1 cellular context compared by ENCODE assay signal in the genomic region with DNA sequence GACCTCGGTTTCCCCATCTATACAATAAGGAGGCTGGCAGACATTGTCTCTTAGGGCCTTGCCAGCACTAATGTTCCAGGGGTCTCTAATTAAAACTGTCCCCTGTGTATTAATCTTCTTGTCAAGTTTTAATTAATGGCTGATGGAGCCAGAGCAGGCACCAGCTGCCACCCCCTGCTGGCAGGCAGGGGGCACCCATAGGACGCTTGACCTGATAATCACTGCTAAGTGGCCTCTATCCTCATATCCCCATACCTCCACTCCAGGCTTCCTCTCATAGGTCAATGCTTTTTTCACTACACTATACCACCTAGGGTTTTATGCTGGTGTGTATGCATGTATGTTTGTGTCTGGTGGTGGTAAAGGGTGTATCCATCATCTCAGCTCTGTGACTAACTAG.
TF ChIP-seq lines count a peak whose summit lies in the region.

No MANE protein-coding gene starts in this region.

TF ChIP-seq in HepG2, 621 proteins besides CTCF, POLR2A, EP300 and RAD21 (continued from another document):
- TF ChIP-seq ZNF407 (CRISPR knock-in tag; IDR thresholded peaks at IDR 0.05; ENCODE audit: not compliant biosample characterization) (no peak), KDM4B (CRISPR knock-in tag; IDR thresholded peaks at IDR 0.05) (no peak), DMAP1 (CRISPR knock-in tag; IDR thresholded peaks at IDR 0.05) (no peak), POLR2AphosphoS2 (IDR thresholded peaks at IDR 0.05; ENCODE audit: low read depth, low read length) (no peak), MZF1 (CRISPR knock-in tag; IDR thresholded peaks at IDR 0.05; ENCODE audit: borderline replicate concordance) (no peak), ZKSCAN5 (CRISPR knock-in tag; IDR thresholded peaks at IDR 0.05) (no peak), ZNF460 (CRISPR knock-in tag; IDR thresholded peaks at IDR 0.05; ENCODE audit: borderline replicate concordance) (no peak), EEA1 (CRISPR knock-in tag; IDR thresholded peaks at IDR 0.05; ENCODE audit: borderline replicate concordance) (no peak), BATF2 (CRISPR knock-in tag; IDR thresholded peaks at IDR 0.05) (no peak), ZMYM4 (CRISPR knock-in tag; IDR thresholded peaks at IDR 0.05) (no peak), ZNF747 (CRISPR knock-in tag; IDR thresholded peaks at IDR 0.05; ENCODE audit: borderline replicate concordance) (no peak), HOXA7 (CRISPR knock-in tag; IDR thresholded peaks at IDR 0.05) (no peak), E2F1 (CRISPR knock-in tag; IDR thresholded peaks at IDR 0.05) (no peak), NFE2L2 (IDR thresholded peaks at IDR 0.05; ENCODE audit: low read length) (no peak), TBL1XR1 (IDR thresholded peaks at IDR 0.05; ENCODE audit: borderline replicate concordance, low read length, partially characterized antibody) (no peak), ZNF543 (CRISPR knock-in tag; IDR thresholded peaks at IDR 0.05) (no peak)
